Comparison of ENCODE assay signal across 8 cellular contexts in genomic region chr12:26113853-26114719, GRCh38. TPM values are rescaled to one million over a fixed set of nuclear protein-coding genes. Genes with fewer than 3 reads are reported as not detected.
DNase-seq lines count a peak whose midpoint lies in the region; ATAC-seq and TF ChIP-seq lines count a peak whose summit lies in the region.

No MANE protein-coding gene starts in this region.

- DNase-seq in DMS79 (lab: John Stamatoyannopoulos, UW): peak; percentile 26
- peak; percentile 82 for DNase-seq in SK-N-DZ (ENCODE audit: low spot score)
- peak; percentile 71 for DNase-seq in activated naive CD8-positive, alpha-beta T cell treated with anti-CD3 and anti-CD28 coated beads for 36 hours
- peak; percentile 77 to 97 (median 92) for DNase-seq in head of caudate nucleus
- DNase-seq in osteoblast (ENCODE audit: insufficient read length, low spot score, missing footprints): peak; percentile 97
- peak; percentile 85 for DNase-seq in thoracic aorta (ENCODE audit: low spot score)

- H3K4me2 ChIP-seq in osteoblast (ENCODE audit: insufficient read depth, low read length): peak overlapping the region; percentile 93

- peaks cover 2% of the 10 kb centered on the region for H3K4me1 Mint-ChIP-seq in activated naive CD8-positive, alpha-beta T cell treated with anti-CD3 and anti-CD28 coated beads for 36 hours

- H3K9ac ChIP-seq in HUES64 (ENCODE audit: low read depth, low read length): peak overlapping the region; percentile 82

- peaks cover 2% of the 10 kb centered on the region for H3K9me3 Mint-ChIP-seq in activated naive CD8-positive, alpha-beta T cell treated with anti-CD3 and anti-CD28 coated beads for 36 hours

- peaks cover 50% of the 10 kb centered on the region for H3K27me3 ChIP-seq in HUES64 (ENCODE audit: insufficient read depth, low read length)
- H3K27me3 ChIP-seq in osteoblast (ENCODE audit: insufficient read depth, low read length): no peaks in the 10 kb centered on the region
- no peaks in the 10 kb centered on the region for H3K27me3 ChIP-seq in thoracic aorta (replicated peaks; ENCODE audit: insufficient read depth)

- H3K9me3 ChIP-seq in HUES64 (ENCODE audit: insufficient read depth, low read depth, low read length): no peaks in the 10 kb centered on the region
- H3K9me3 ChIP-seq in osteoblast (ENCODE audit: low read depth, low read length): no peaks in the 10 kb centered on the region
- no peaks in the 10 kb centered on the region for H3K9me3 ChIP-seq in thoracic aorta

- intact Hi-C loops in head of caudate nucleus (cut with DNase I): loop anchor here (5.0 to 10.0 kb wide), 2 partner anchors 408 to 501 kb away; no protein-coding TSS in a partner anchor

- no peaks in the 10 kb centered on the region for H4K20me1 ChIP-seq in osteoblast (ENCODE audit: insufficient read depth, low read length)

- H3K27me3 Mint-ChIP-seq in activated naive CD8-positive, alpha-beta T cell treated with anti-CD3 and anti-CD28 coated beads for 36 hours: peaks cover 33% of the 10 kb centered on the region

- H3K36me3 Mint-ChIP-seq in activated naive CD8-positive, alpha-beta T cell treated with anti-CD3 and anti-CD28 coated beads for 36 hours: no peaks in the 10 kb centered on the region

- H3K27ac ChIP-seq in HUES64 (ENCODE audit: low read depth, low read length) (peak overlapping the region; percentile 93), osteoblast (ENCODE audit: low read depth, low read length) (peak overlapping the region; percentile 74), thoracic aorta (peak overlapping the region; percentile 88 to 95)

- no peaks in the 10 kb centered on the region for H3K79me2 ChIP-seq in osteoblast (ENCODE audit: insufficient read depth, low read length)

- H3K4me1 ChIP-seq in HUES64 (ENCODE audit: insufficient read depth, low read length) (peaks cover 54% of the 10 kb centered on the region), osteoblast (ENCODE audit: insufficient read depth, low read length) (peaks cover 12% of the 10 kb centered on the region), thoracic aorta (ENCODE audit: control insufficient read depth in 1 of 2, low read depth in 2 of 2) (peaks cover 4 to 48% of the 10 kb centered on the region in 2 donors)

- peak overlapping the region; percentile 79 for H2AFZ ChIP-seq in osteoblast (ENCODE audit: low read length)

- TF ChIP-seq CTCF in osteoblast (IDR thresholded peaks at IDR 0.05; ENCODE audit: extremely low read depth, low read depth, low read length) (peak; percentile 10), thoracic aorta (IDR thresholded peaks at IDR 0.05) (peak; percentile 48)

- WGBS in HUES64: under 1% methylated on average over 72 of the region's 72 CpGs

- no peaks in the 10 kb centered on the region for H3K36me3 ChIP-seq in HUES64 (ENCODE audit: insufficient read depth, low read length)
- no peaks in the 10 kb centered on the region for H3K36me3 ChIP-seq in osteoblast (ENCODE audit: insufficient read depth, low read length)
- H3K36me3 ChIP-seq in thoracic aorta: no peaks in the 10 kb centered on the region

- peak; percentile 56 for ATAC-seq in GM21447 (IDR thresholded peaks at IDR 0.05; ENCODE audit: unreplicated experiment)
- ATAC-seq in thoracic aorta (ENCODE audit: insufficient number of reproducible peaks, low FRiP score, low read depth): peak; percentile 84

- H3K4me3 Mint-ChIP-seq in activated naive CD8-positive, alpha-beta T cell treated with anti-CD3 and anti-CD28 coated beads for 36 hours: peak overlapping the region; percentile 77

- H3K4me3 ChIP-seq in HUES64 (ENCODE audit: low read length): peak overlapping the region; percentile 64
- peak overlapping the region; percentile 77 for H3K4me3 ChIP-seq in osteoblast (ENCODE audit: insufficient read depth, low read length)
- peak overlapping the region; percentile 66 for H3K4me3 ChIP-seq in thoracic aorta

- H3K27ac Mint-ChIP-seq in activated naive CD8-positive, alpha-beta T cell treated with anti-CD3 and anti-CD28 coated beads for 36 hours: peak overlapping the region; percentile 55

RNA-seq across cellular contexts. Expression of gene BHLHE41, which starts 10.8 kb away (rescaled TPM):
- 0.55 TPM for polyA plus RNA-seq in HUES64 (2013, experiment 1 of 2)
- polyA plus RNA-seq in HUES64 (2013, experiment 2 of 2): 1.2 TPM
- polyA plus RNA-seq in SK-N-DZ (2014; cell fraction: cytosol; rRNA removed): not detected in 2 replicates
- not detected in 2 replicates for polyA plus RNA-seq in SK-N-DZ (2014; cell fraction: nucleus; rRNA removed)
- not detected for total RNA-seq in activated naive CD8-positive, alpha-beta T cell treated with anti-CD3 and anti-CD28 coated beads for 36 hours
- 4.3 and 4.7 TPM in 2 replicates for total RNA-seq in osteoblast
- 10 to 100 TPM in 1 of 2 donors, 1 to 10 TPM in 1; 7.5 to 29.8 TPM for total RNA-seq in thoracic aorta

Comparison
In these comparisons a context has a peak if more than half of its experiments do, and no peak if none do; other contexts are left out.
1. Peak in every context shown above with its lines: DNase-seq, ATAC-seq, H3K4me3 ChIP-seq and H3K27ac ChIP-seq.
2. DNase-seq: peak in every context shown above with its lines; median percentile 97 in osteoblast; 92 in head of caudate nucleus; 85 in thoracic aorta; 82 in SK-N-DZ; 71 in activated naive CD8-positive, alpha-beta T cell treated with anti-CD3 and anti-CD28 coated beads for 36 hours; 26 in DMS79.